8 cellular contexts compared by ENCODE assay signal in the genomic region with DNA sequence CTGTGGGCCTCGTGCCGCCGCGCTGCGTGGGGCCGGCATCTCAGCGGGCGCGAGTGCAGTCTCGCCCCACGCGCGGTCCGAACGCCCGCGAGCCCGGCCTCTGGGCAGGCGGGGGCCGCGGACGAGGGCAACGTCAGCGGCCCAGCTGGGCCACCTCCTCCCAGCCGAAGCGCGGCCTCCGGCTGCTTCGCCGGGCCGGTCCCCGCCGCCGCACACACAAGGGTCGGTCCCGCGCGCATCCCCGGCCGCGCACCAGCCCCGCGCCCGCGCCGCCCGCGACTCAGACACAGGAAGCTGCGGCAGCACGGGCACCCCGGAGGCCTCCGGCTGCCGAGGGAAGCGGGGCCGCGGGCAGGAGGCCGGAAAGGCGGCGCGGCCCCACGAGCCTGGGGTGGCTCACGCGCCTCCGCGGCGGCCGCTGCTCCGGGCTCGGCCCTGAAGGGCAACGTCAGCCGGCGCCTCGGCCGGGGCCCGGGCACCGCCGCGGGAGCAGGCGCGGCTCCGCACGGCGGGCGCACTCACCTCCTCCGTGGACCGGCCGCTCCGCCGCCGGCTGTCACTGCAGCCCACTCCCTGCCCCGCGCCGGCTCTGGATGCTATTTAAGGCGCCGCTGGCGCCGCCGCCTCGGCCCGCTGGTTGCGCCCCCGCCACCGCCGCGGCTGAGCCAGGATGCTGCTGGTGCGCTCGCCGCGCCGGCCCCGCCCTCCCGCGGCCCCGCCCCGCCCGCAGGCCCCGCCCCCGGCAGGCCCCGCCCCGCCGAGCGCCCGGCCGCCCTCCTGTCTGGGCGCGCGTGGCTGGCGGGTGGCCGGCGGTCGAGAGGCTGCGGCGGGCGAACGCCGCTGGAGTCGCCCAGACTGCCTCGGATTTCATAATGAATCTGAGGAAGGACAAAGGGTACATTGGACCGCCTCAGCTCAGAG. TPM values are rescaled to one million over a fixed set of nuclear protein-coding genes. Genes with fewer than 3 reads are reported as not detected.
DNase-seq lines count a peak whose midpoint lies in the region; ATAC-seq and TF ChIP-seq lines count a peak whose summit lies in the region.

A gene with protein sequence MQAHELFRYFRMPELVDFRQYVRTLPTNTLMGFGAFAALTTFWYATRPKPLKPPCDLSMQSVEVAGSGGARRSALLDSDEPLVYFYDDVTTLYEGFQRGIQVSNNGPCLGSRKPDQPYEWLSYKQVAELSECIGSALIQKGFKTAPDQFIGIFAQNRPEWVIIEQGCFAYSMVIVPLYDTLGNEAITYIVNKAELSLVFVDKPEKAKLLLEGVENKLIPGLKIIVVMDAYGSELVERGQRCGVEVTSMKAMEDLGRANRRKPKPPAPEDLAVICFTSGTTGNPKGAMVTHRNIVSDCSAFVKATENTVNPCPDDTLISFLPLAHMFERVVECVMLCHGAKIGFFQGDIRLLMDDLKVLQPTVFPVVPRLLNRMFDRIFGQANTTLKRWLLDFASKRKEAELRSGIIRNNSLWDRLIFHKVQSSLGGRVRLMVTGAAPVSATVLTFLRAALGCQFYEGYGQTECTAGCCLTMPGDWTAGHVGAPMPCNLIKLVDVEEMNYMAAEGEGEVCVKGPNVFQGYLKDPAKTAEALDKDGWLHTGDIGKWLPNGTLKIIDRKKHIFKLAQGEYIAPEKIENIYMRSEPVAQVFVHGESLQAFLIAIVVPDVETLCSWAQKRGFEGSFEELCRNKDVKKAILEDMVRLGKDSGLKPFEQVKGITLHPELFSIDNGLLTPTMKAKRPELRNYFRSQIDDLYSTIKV (minus strand): TSS at position 575 of the 921 bp plus-strand sequence. CDS start 22,454 bp downstream, outside the sequence.

- H3K27ac Mint-ChIP-seq in dendritic cell treated with granulocyte-macrophage colony-stimulating factor and Interleukin-4, amounts not matched to agents 40 ng/mL and 50 ng/mL, for 4 days = peak within 1 kb of the TSS; percentile 87

- TF ChIP-seq POLR2A in lower leg skin (IDR thresholded peaks at IDR 0.05) = no peak

- intact Hi-C loops in dendritic cell treated with granulocyte-macrophage colony-stimulating factor and Interleukin-4, amounts not matched to agents 40 ng/mL and 50 ng/mL, for 4 days (cut with micrococcal nuclease) = loop anchor here (1.0 to 5.0 kb wide), 2 partner anchors 30 to 72 kb away; no protein-coding TSS in a partner anchor
- intact Hi-C loops in lower leg skin (cut with DNase I; ENCODE audit: low total_unique reads) = no loop called here

- 0% methylated on average over 2 to 34 of the region's 139 CpGs for WGBS in lower leg skin, 2 donors

- peak; percentile 79 for ATAC-seq in GM18511 (IDR thresholded peaks at IDR 0.05; ENCODE audit: unreplicated experiment)
- peak; percentile 58 for ATAC-seq in HG02981 (IDR thresholded peaks at IDR 0.05; ENCODE audit: unreplicated experiment)

- H3K4me1 Mint-ChIP-seq in dendritic cell treated with granulocyte-macrophage colony-stimulating factor and Interleukin-4, amounts not matched to agents 40 ng/mL and 50 ng/mL, for 4 days (ENCODE audit: low read depth) = peaks cover 54% of the 10 kb centered on the region

- no peak for DNase-seq in A172 (ENCODE audit: low spot score)
- DNase-seq in NCI-H345 (lab: John Stamatoyannopoulos, UW) = peak; percentile 57
- peak; percentile 59 to 61 for DNase-seq in activated CD4-positive, alpha-beta T cell treated with anti-CD3 and anti-CD28 coated beads, Interleukin-2, amount 50 U/mL, for 24 hours (ENCODE audit: low read depth in 1 of 2, low spot score in 1 of 2)
- DNase-seq in lower leg skin (ENCODE audit: low spot score in 2 of 2) = peak; percentile 72 to 93
- DNase-seq in stimulated activated CD4-positive, alpha-beta T cell treated with anti-CD3 and anti-CD28 coated beads, TNF-alpha, amount 100 ng/mL, for 1 hour (ENCODE audit: low read depth in 3 of 3, low spot score in 1 of 3) = peak; percentile 43 to 72 (median 69)

- TF ChIP-seq CTCF in lower leg skin (IDR thresholded peaks at IDR 0.05) = no peak

- peaks cover 3% of the 10 kb centered on the region for H3K27me3 Mint-ChIP-seq in dendritic cell treated with granulocyte-macrophage colony-stimulating factor and Interleukin-4, amounts not matched to agents 40 ng/mL and 50 ng/mL, for 4 days

- peaks cover 8% of the 10 kb centered on the region for H3K36me3 Mint-ChIP-seq in dendritic cell treated with granulocyte-macrophage colony-stimulating factor and Interleukin-4, amounts not matched to agents 40 ng/mL and 50 ng/mL, for 4 days (ENCODE audit: low read depth)

- no peaks in the 10 kb centered on the region for H3K9me3 Mint-ChIP-seq in dendritic cell treated with granulocyte-macrophage colony-stimulating factor and Interleukin-4, amounts not matched to agents 40 ng/mL and 50 ng/mL, for 4 days

- H3K4me3 Mint-ChIP-seq in dendritic cell treated with granulocyte-macrophage colony-stimulating factor and Interleukin-4, amounts not matched to agents 40 ng/mL and 50 ng/mL, for 4 days = peak within 1 kb of the TSS; percentile 89

- H3K4me3 ChIP-seq in lower leg skin (ENCODE audit: low read depth, poor library complexity, severe bottlenecking) = peak within 1 kb of the TSS; percentile 69

RNA-seq across cellular contexts. Expression of the gene that starts here (rescaled TPM):
- 25.9 and 27.2 TPM in 2 replicates for total RNA-seq in A172 (2014; rRNA removed; shearing (Covaris generic))
- 100 to 1,000 TPM; 190 to 308 (median 266) TPM for total RNA-seq in lower leg skin
